1 cellular context compared by ENCODE assay signal in the genomic region with DNA sequence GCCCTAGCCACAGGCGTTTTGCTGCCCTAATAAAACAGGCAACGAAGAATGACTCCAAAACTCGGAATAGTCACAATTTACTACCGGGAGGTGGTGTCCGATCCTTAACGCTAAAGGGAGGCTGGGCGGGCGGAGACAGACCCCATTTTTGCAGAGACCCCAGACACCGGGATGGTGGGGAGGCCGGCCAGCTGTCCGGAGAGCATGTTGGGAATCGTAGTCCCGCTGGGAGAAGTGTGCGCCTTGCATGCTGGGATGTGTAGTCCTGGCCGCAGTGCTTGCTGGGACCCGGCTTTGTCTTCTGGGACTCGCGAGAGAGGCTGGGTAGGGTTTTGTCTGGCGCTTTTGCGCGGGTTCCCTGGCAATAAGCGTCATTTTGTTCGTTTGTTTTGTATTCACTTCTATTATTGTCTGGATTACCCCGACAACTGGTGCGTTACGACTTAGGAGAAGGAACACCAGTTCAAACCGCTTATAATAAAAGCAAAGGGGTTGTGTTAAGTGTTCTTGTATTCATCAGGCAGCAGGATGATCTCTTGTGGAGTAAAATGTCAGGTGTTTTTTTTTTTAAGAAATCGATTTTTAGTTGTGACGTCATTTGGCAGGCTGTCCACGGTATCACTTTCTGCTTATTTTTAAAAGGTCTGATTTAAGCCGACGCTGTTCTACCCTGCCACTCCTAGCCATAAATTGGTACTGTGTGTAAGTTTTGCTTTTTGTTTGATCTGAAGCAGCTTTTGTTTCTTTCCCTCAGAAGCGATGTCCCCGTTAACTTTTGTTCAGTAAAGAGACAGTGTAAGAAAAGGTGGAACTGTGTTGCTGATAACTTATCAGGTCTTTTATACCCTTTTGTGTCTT.
TF ChIP-seq lines count a peak whose summit lies in the region.

No MANE protein-coding gene starts in this region.

TF ChIP-seq in HCT116, 20 proteins besides CTCF, POLR2A, EP300 and RAD21 (continued from another document):
- TF ChIP-seq, protein P1, sequence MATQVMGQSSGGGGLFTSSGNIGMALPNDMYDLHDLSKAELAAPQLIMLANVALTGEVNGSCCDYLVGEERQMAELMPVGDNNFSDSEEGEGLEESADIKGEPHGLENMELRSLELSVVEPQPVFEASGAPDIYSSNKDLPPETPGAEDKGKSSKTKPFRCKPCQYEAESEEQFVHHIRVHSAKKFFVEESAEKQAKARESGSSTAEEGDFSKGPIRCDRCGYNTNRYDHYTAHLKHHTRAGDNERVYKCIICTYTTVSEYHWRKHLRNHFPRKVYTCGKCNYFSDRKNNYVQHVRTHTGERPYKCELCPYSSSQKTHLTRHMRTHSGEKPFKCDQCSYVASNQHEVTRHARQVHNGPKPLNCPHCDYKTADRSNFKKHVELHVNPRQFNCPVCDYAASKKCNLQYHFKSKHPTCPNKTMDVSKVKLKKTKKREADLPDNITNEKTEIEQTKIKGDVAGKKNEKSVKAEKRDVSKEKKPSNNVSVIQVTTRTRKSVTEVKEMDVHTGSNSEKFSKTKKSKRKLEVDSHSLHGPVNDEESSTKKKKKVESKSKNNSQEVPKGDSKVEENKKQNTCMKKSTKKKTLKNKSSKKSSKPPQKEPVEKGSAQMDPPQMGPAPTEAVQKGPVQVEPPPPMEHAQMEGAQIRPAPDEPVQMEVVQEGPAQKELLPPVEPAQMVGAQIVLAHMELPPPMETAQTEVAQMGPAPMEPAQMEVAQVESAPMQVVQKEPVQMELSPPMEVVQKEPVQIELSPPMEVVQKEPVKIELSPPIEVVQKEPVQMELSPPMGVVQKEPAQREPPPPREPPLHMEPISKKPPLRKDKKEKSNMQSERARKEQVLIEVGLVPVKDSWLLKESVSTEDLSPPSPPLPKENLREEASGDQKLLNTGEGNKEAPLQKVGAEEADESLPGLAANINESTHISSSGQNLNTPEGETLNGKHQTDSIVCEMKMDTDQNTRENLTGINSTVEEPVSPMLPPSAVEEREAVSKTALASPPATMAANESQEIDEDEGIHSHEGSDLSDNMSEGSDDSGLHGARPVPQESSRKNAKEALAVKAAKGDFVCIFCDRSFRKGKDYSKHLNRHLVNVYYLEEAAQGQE (IDR thresholded peaks at IDR 0.05; ENCODE audit: low read depth): no peak
- peak; percentile 56 for TF ChIP-seq YY1 (IDR thresholded peaks at IDR 0.05; ENCODE audit: extremely low read depth, insufficient replicate concordance, low read depth, low read length)
- TF ChIP-seq SRF (IDR thresholded peaks at IDR 0.05; ENCODE audit: low read depth): no peak
- no peak for TF ChIP-seq ZFX (IDR thresholded peaks at IDR 0.05)
- TF ChIP-seq ZNF274 (IDR thresholded peaks at IDR 0.05; ENCODE audit: low read depth, low read length): no peak
- TF ChIP-seq CBX3 (IDR thresholded peaks at IDR 0.05; ENCODE audit: low read depth): no peak
- no peak for TF ChIP-seq FOSL1 (IDR thresholded peaks at IDR 0.05; ENCODE audit: low read depth)
TF ChIP-seq in HCT116: peak in this region for 9.
